ENCODE assay signal across 27 cellular contexts in the genomic region with DNA sequence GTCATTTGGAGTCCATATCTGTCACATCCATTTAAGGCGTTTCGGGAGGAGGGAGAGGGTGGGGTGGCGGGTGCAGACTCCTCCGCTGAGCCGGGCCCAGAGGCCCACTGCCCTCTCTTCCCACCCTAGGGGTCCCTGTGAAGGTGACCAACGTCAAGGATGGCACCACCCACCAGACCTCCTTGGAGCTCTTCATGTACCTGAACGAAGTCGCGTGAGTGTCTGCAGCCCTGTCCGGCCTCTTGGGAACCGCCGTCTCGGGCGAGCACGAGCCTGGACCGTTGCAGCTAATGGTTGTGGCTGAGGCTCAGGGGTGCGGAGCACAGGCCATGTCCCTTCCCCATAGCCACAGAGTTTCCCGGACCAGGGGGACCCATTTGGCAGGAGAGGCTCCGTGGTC. TPM values are rescaled to one million over a fixed set of nuclear protein-coding genes. Genes with fewer than 3 reads are reported as not detected.
"Had no signal": no experiment of that assay in that cellular context is flagged by ENCODE, and none has a peak within 500 bp of the region (broad histone marks: within the 10 kb centered on the region; RNA-seq: fewer than 3 reads in every experiment).

No MANE protein-coding gene starts in this region.

- H3K27ac ChIP-seq: epithelial cell of prostate, esophagus squamous epithelium, gastroesophageal sphincter, heart right ventricle had no signal

- DNase-seq: activated CD4-positive, alpha-beta memory T cell treated with anti-CD3 and anti-CD28 coated beads, Interleukin-2, amount 10 ng/mL, durations not matched to agents 7 days and 5 days; activated CD4-positive, alpha-beta T cell treated with anti-CD3 and anti-CD28 coated beads for 36 hours; activated CD4-positive, alpha-beta T cell treated with anti-CD3 and anti-CD28 coated beads, Interleukin-2, amount 10 ng/mL, durations not matched to agents 24 days and 14 days; activated CD4-positive, CD25-positive, alpha-beta regulatory T cell; activated CD4-positive, CD25-positive, alpha-beta regulatory T cell treated with anti-CD3 and anti-CD28 coated beads, Interleukin-2, amount 50 U/mL, for 72 hours; activated effector memory CD4-positive, alpha-beta T cell treated with Interleukin-2 at 50 U/mL for 16 hours; activated gamma-delta T cell treated with Interleukin-2 at 50 U/mL for 16 hours; activated naive CD4-positive, alpha-beta T cell treated with anti-CD3 and anti-CD28 coated beads, Interleukin-2, amount 50 U/mL, for 16 hours; activated naive CD4-positive, alpha-beta T cell treated with Interleukin-2 at 50 U/mL for 16 hours; activated T-cell treated with anti-CD3 and anti-CD28 coated beads, Interleukin-2, amount 50 U/mL, for 4 hours; amniotic stem cell; anterior cingulate cortex; cortex of kidney; dermis blood vessel endothelial cell; effector CD4-positive, alpha-beta T cell; effector memory CD8-positive, alpha-beta T cell; esophagus squamous epithelium; foreskin melanocyte; heart right ventricle; T-helper 1 cell; T-helper 17 cell; T1000 had no signal

- H3K27me3 ChIP-seq: esophagus squamous epithelium, gastroesophageal sphincter had no signal

- H3K4me3 Mint-ChIP-seq: activated CD4-positive, alpha-beta memory T cell treated with anti-CD3 and anti-CD28 coated beads, Interleukin-2, amount 10 ng/mL, durations not matched to agents 7 days and 5 days; activated CD4-positive, alpha-beta T cell treated with anti-CD3 and anti-CD28 coated beads for 36 hours; activated CD4-positive, alpha-beta T cell treated with anti-CD3 and anti-CD28 coated beads, Interleukin-2, amount 10 ng/mL, durations not matched to agents 24 days and 14 days; activated naive CD8-positive, alpha-beta T cell; activated T-cell treated with anti-CD3 and anti-CD28 coated beads, Interleukin-2, amount 50 U/mL, for 4 hours; activated T-helper 17 cell treated with anti-CD3 and anti-CD28 coated beads, Interleukin-2, amount 50 U/mL, for 72 hours; effector memory CD8-positive, alpha-beta T cell; T-helper 17 cell; T-helper 2 cell treated with Interferon-gamma antibody and Interleukin-4, amounts not matched to agents 5 μg/mL and 100 μg/mL, for 36 hours had no signal

- H3K4me3 ChIP-seq: esophagus squamous epithelium, gastroesophageal sphincter, heart right ventricle had no signal

- H3K4me1 Mint-ChIP-seq: activated CD4-positive, alpha-beta memory T cell treated with anti-CD3 and anti-CD28 coated beads, Interleukin-2, amount 10 ng/mL, durations not matched to agents 7 days and 5 days; activated CD4-positive, alpha-beta T cell treated with anti-CD3 and anti-CD28 coated beads for 36 hours; activated CD4-positive, alpha-beta T cell treated with anti-CD3 and anti-CD28 coated beads, Interleukin-2, amount 10 ng/mL, durations not matched to agents 24 days and 14 days; activated T-helper 17 cell treated with anti-CD3 and anti-CD28 coated beads, Interleukin-2, amount 50 U/mL, for 72 hours had no signal

- H3K9me3 Mint-ChIP-seq: activated CD4-positive, alpha-beta memory T cell treated with anti-CD3 and anti-CD28 coated beads, Interleukin-2, amount 10 ng/mL, durations not matched to agents 7 days and 5 days; activated CD4-positive, alpha-beta T cell treated with anti-CD3 and anti-CD28 coated beads, Interleukin-2, amount 10 ng/mL, durations not matched to agents 24 days and 14 days; activated T-cell treated with anti-CD3 and anti-CD28 coated beads, Interleukin-2, amount 50 U/mL, for 4 hours; activated T-helper 17 cell treated with anti-CD3 and anti-CD28 coated beads, Interleukin-2, amount 50 U/mL, for 72 hours; effector memory CD8-positive, alpha-beta T cell; T-helper 2 cell treated with Interferon-gamma antibody and Interleukin-4, amounts not matched to agents 5 μg/mL and 100 μg/mL, for 36 hours had no signal

- H3K27ac Mint-ChIP-seq: activated CD4-positive, alpha-beta memory T cell treated with anti-CD3 and anti-CD28 coated beads, Interleukin-2, amount 10 ng/mL, durations not matched to agents 7 days and 5 days; activated CD4-positive, alpha-beta T cell treated with anti-CD3 and anti-CD28 coated beads for 36 hours; activated CD4-positive, alpha-beta T cell treated with anti-CD3 and anti-CD28 coated beads, Interleukin-2, amount 10 ng/mL, durations not matched to agents 24 days and 14 days; activated naive CD8-positive, alpha-beta T cell; activated T-helper 17 cell treated with anti-CD3 and anti-CD28 coated beads, Interleukin-2, amount 50 U/mL, for 72 hours; effector memory CD8-positive, alpha-beta T cell; T-helper 17 cell; T-helper 2 cell treated with Interferon-gamma antibody and Interleukin-4, amounts not matched to agents 5 μg/mL and 100 μg/mL, for 36 hours had no signal

- H3K36me3 Mint-ChIP-seq: activated naive CD8-positive, alpha-beta T cell had no signal

- H3K4me1 ChIP-seq: esophagus squamous epithelium, gastroesophageal sphincter, heart right ventricle had no signal

- H3K9me3 ChIP-seq: esophagus squamous epithelium, gastroesophageal sphincter, heart right ventricle had no signal

RNA-seq across cellular contexts. Expression of a gene that starts 34.8 kb away (rescaled TPM):
- total RNA-seq: T-helper 17 cell had no signal
